Comparison of ENCODE assay signal across 22 cellular contexts in the genomic region with DNA sequence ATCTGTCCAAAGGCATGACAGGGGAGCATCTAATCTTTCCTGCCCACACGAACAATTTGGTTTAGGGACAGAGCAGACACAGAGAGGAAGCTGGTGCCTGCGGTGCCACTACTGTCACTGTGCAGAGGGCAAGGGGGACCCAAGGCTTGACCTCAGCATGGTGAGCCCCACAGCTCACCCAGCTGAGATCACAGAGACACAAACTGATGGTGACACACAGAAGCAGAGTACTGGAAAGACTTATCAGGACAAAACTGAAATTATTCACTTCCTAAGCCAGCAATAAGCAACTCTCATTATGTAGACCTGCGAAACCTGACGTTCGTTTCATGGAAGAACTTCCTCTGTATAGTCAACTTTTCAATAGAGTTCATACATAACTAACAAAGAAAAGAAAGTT.
"Had no signal": no experiment of that assay in that cellular context is flagged by ENCODE, and none has a peak within 500 bp of the region (broad histone marks: within the 10 kb centered on the region; RNA-seq: fewer than 3 reads in every experiment).

No MANE protein-coding gene starts in this region.

- ATAC-seq: activated T-cell treated with anti-CD3 and anti-CD28 coated beads, Interleukin-2, amount 50 U/mL, for 4 hours; T-cell had no signal

- H3K27ac Mint-ChIP-seq: activated naive CD4-positive, alpha-beta T cell treated with anti-CD3 and anti-CD28 coated beads for 36 hours; activated naive CD8-positive, alpha-beta T cell treated with anti-CD3 and anti-CD28 coated beads, Interleukin-2, amount 10 ng/mL, durations not matched to agents 7 days and 5 days; IgD-negative memory B cell had no signal

- H3K9me3 ChIP-seq: breast epithelium had no signal

- H3K4me1 ChIP-seq: breast epithelium had no signal

- H3K27me3 ChIP-seq: breast epithelium had no signal

- H3K27me3 Mint-ChIP-seq: activated naive CD8-positive, alpha-beta T cell treated with anti-CD3 and anti-CD28 coated beads, Interleukin-2, amount 10 ng/mL, durations not matched to agents 7 days and 5 days; IgD-negative memory B cell; T-cell had no signal

- H3K4me3 ChIP-seq: breast epithelium, coronary artery, SK-N-MC had no signal

- DNase-seq: activated CD4-positive, CD25-positive, alpha-beta regulatory T cell; activated CD8-positive, alpha-beta memory T cell treated with anti-CD3 and anti-CD28 coated beads, Interleukin-2, amount 50 U/mL, for 48 hours; activated effector memory CD4-positive, alpha-beta T cell treated with anti-CD3 and anti-CD28 coated beads, Interleukin-2, amount 50 U/mL, for 16 hours; activated naive CD4-positive, alpha-beta T cell treated with anti-CD3 and anti-CD28 coated beads for 36 hours; activated naive CD8-positive, alpha-beta T cell treated with anti-CD3 and anti-CD28 coated beads, Interleukin-2, amount 10 ng/mL, durations not matched to agents 7 days and 5 days; activated T-cell treated with anti-CD3 and anti-CD28 coated beads, Interleukin-2, amount 50 U/mL, for 4 hours; aorta; central memory CD4-positive, alpha-beta T cell; KG1; NCI-H1092; NCI-H1417 treated with DMSO at 0.1 percent for 48 hours; NCI-H1694; NCI-H2029 treated with DMSO at 0.1 percent for 48 hours; NCI-H345; NCI-H510A; NCI-H82; T-cell had no signal

- H3K27ac ChIP-seq: breast epithelium, coronary artery, SK-N-MC, VCaP had no signal

- H3K4me3 Mint-ChIP-seq: activated naive CD4-positive, alpha-beta T cell treated with anti-CD3 and anti-CD28 coated beads for 36 hours; activated naive CD8-positive, alpha-beta T cell treated with anti-CD3 and anti-CD28 coated beads, Interleukin-2, amount 10 ng/mL, durations not matched to agents 7 days and 5 days; activated T-cell treated with anti-CD3 and anti-CD28 coated beads, Interleukin-2, amount 50 U/mL, for 4 hours; IgD-negative memory B cell; T-cell had no signal

- H3K4me1 Mint-ChIP-seq: IgD-negative memory B cell, T-cell had no signal

- H3K9me3 Mint-ChIP-seq: activated naive CD4-positive, alpha-beta T cell treated with anti-CD3 and anti-CD28 coated beads for 36 hours; activated T-cell treated with anti-CD3 and anti-CD28 coated beads, Interleukin-2, amount 50 U/mL, for 4 hours; T-cell had no signal
